ENCODE assay signal across 8 cellular contexts in genomic region chr4:5708171-5708828, GRCh38. TPM values are rescaled to one million over a fixed set of nuclear protein-coding genes. Genes with fewer than 3 reads are reported as not detected.
A peak's percentile ranks its signal among the peaks of the same experiment; 100 is the strongest.
DNase-seq lines count a peak whose midpoint lies in the region; ATAC-seq, FAIRE-seq and TF ChIP-seq lines count a peak whose summit lies in the region.

EVC2 (minus strand) TSS chr4:5708559; CDS start chr4:5708513, 46 bp downstream.

- intact Hi-C loops in HepG2 (cut with micrococcal nuclease; ENCODE audit: unreplicated experiment) = no loop called here

- peak within 1 kb of the TSS in 1 of 3 experiments; percentile 36; a peak in 1 of 6 replicates for H3K4me3 ChIP-seq in HepG2 (replicated peaks in 1 of 3; ENCODE audit: insufficient read depth in 1 of 3, low read depth in 2 of 3, low read length in 3 of 3)

- peak within 1 kb of the TSS; percentile 87 for H3K27ac ChIP-seq in RWPE1
- H3K27ac ChIP-seq in HepG2 (ENCODE audit: extremely low read length, insufficient read depth, low read length) = no peak within 1 kb of the TSS

- TF ChIP-seq POLR2A in HepG2 (IDR thresholded peaks at IDR 0.05; ENCODE audit: insufficient read depth in 1 of 2, low read depth in 2 of 2, low read length in 2 of 2) = no peak

- ATAC-seq in HepG2 (no peak), HG02623 (IDR thresholded peaks at IDR 0.05; ENCODE audit: unreplicated experiment) (no peak)
- peak; percentile 44 to 47 for ATAC-seq in stimulated activated naive B cell treated with anti-CD40 and anti-IgM and Interleukin-4, amounts not matched to agents 10 μg/mL and 1 μg/mL and 100 μg/mL, for 72 hours (replicated peaks)

- TF ChIP-seq EP300 in HepG2 (IDR thresholded peaks at IDR 0.05; ENCODE audit: low read depth in 2 of 2, low read length in 2 of 2) (no peak), HepG2 (CRISPR knock-in tag; IDR thresholded peaks at IDR 0.05; ENCODE audit: borderline replicate concordance) (no peak)

- no peak within 1 kb of the TSS for H2AFZ ChIP-seq in HepG2 (ENCODE audit: low read length)

- no peaks in the 10 kb centered on the region for H4K20me1 ChIP-seq in HepG2 (ENCODE audit: insufficient read depth, low read length)

- H3K9me3 ChIP-seq in HepG2 (ENCODE audit: low read length) = no peaks in the 10 kb centered on the region

- in situ Hi-C loops in HepG2 (cut with HindIII; ENCODE audit: extremely low pct_ligation_motif_present, low pct_unique_long_range_greater_than_20kb) = no loop called here

- TF ChIP-seq CTCF in RWPE1 (conservative IDR thresholded peaks at IDR 0.05; ENCODE audit: low read depth) (no peak), HepG2 (CRISPR knock-in tag; IDR thresholded peaks at IDR 0.05) (no peak)

- H3K27me3 Mint-ChIP-seq in stimulated activated naive B cell treated with anti-CD40 and anti-IgM and Interleukin-4, amounts not matched to agents 10 μg/mL and 1 μg/mL and 100 μg/mL, for 72 hours = peaks cover 54 to 71% of the 10 kb centered on the region in 2 donors

- 90% methylated on average over 39 of the region's 62 CpGs for WGBS in HepG2 (ENCODE audit: low lambda C conversion rate)

- H3K9me3 Mint-ChIP-seq in stimulated activated naive B cell treated with anti-CD40 and anti-IgM and Interleukin-4, amounts not matched to agents 10 μg/mL and 1 μg/mL and 100 μg/mL, for 72 hours = peaks cover 7 to 16% of the 10 kb centered on the region in 2 donors

- peak; percentile 94 for DNase-seq in GM03348 (ENCODE audit: low spot score)
- DNase-seq in RWPE1 (ENCODE audit: low spot score) = peak; percentile 12
- peak; percentile 77 for DNase-seq in ecto neural progenitor cell (ENCODE audit: low spot score)
- no peak for DNase-seq in HepG2 (ENCODE audit: low spot score)
- no peak for DNase-seq in stimulated activated naive B cell treated with anti-CD40 and anti-IgM and Interleukin-4, amounts not matched to agents 10 μg/mL and 1 μg/mL and 100 μg/mL, for 72 hours
- no peak for DNase-seq in cerebellar nuclear complex (lab: John Stamatoyannopoulos, UW)
- no peak for DNase-seq in HTR-8/SVneo (ENCODE audit: insufficient read length, low spot score)

- CTCF ChIA-PET in RWPE1 (lab: Yijun Ruan, JAX) = interaction anchor here (0.6 kb wide), 1 partner anchor 532 kb away, joined by 3 read pairs; no protein-coding TSS in a partner anchor
- CTCF ChIA-PET in HepG2 (lab: Yijun Ruan, JAX; ENCODE audit: low intra/inter-chr PET ratio, low total read pairs) = no interaction called here

- peak within 1 kb of the TSS; percentile 35 to 37 for H3K4me3 Mint-ChIP-seq in stimulated activated naive B cell treated with anti-CD40 and anti-IgM and Interleukin-4, amounts not matched to agents 10 μg/mL and 1 μg/mL and 100 μg/mL, for 72 hours

- no peak for FAIRE-seq in HepG2 (lab: Jason Lieb, UNC)
- no peak for FAIRE-seq in HTR-8/SVneo (lab: Jason Lieb, UNC)

- POLR2A ChIA-PET in RWPE1 (lab: Yijun Ruan, JAX; ENCODE audit: low non-redundant PET) = no interaction called here
- POLR2A ChIA-PET in HepG2 (lab: Yijun Ruan, JAX) = no interaction called here

- H3K36me3 Mint-ChIP-seq in stimulated activated naive B cell treated with anti-CD40 and anti-IgM and Interleukin-4, amounts not matched to agents 10 μg/mL and 1 μg/mL and 100 μg/mL, for 72 hours = no peaks in the 10 kb centered on the region

- no TSS peak for BruUV-seq in HepG2 (replicated peaks; lab: Mats Ljungman, UMichigan)

- H3K79me2 ChIP-seq in HepG2 (ENCODE audit: insufficient read depth, low read length) = peaks cover 4% of the 10 kb centered on the region

- TF ChIP-seq RAD21 in HepG2 (CRISPR knock-in tag; IDR thresholded peaks at IDR 0.05) = no peak

- peaks cover 12 to 21% of the 10 kb centered on the region in 2 donors for H3K4me1 Mint-ChIP-seq in stimulated activated naive B cell treated with anti-CD40 and anti-IgM and Interleukin-4, amounts not matched to agents 10 μg/mL and 1 μg/mL and 100 μg/mL, for 72 hours

- H3K36me3 ChIP-seq in HepG2 (replicated peaks in 1 of 2; ENCODE audit: control insufficient read depth in 1 of 2, insufficient read depth in 2 of 2, low read length in 2 of 2) = no peaks in the 10 kb centered on the region

- H3K4me1 ChIP-seq in HepG2 (ENCODE audit: insufficient read depth, low read length) = peaks cover 35% of the 10 kb centered on the region

- peak within 1 kb of the TSS; percentile 28; the same call in 1 of the 2 replicates for H3K4me2 ChIP-seq in HepG2 (ENCODE audit: low read depth, low read length)

- H3K27ac Mint-ChIP-seq in stimulated activated naive B cell treated with anti-CD40 and anti-IgM and Interleukin-4, amounts not matched to agents 10 μg/mL and 1 μg/mL and 100 μg/mL, for 72 hours = no peak within 1 kb of the TSS

- no peak within 1 kb of the TSS for H3K9ac ChIP-seq in HepG2 (ENCODE audit: insufficient read depth, low read depth, low read length)

- no peaks in the 10 kb centered on the region for H3K27me3 ChIP-seq in HepG2 (ENCODE audit: control insufficient read depth in 1 of 2, insufficient read depth in 2 of 2, low read length in 2 of 2)

TF ChIP-seq in HepG2, 621 proteins besides CTCF, POLR2A, EP300 and RAD21:
- no peak for TF ChIP-seq ZNF331 (CRISPR knock-in tag; IDR thresholded peaks at IDR 0.05)
- TF ChIP-seq ZNF503 (CRISPR knock-in tag; IDR thresholded peaks at IDR 0.05) = no peak
- TF ChIP-seq JUNB (CRISPR knock-in tag; IDR thresholded peaks at IDR 0.05; ENCODE audit: borderline replicate concordance) = no peak
TF ChIP-seq in HepG2: peak in this region for 0.

RNA-seq across cellular contexts. Expression of gene EVC2, which starts in this region (rescaled TPM):
- total RNA-seq in HepG2 (2016; rRNA removed; fragmentation: Illumina TruSeq; extraction: Trizol) = not detected in 2 replicates
- total RNA-seq in HepG2 (2016; cell fraction: cytosol; rRNA removed; fragmentation: Illumina TruSeq; extraction: Trizol; ENCODE audit: low read depth) = not detected in 2 replicates
- not detected in 2 replicates for total RNA-seq in HepG2 (2016; cell fraction: insoluble cytoplasmic fraction; rRNA removed; fragmentation: Illumina TruSeq; extraction: Trizol)
- not detected in 2 replicates for total RNA-seq in HepG2 (2016; cell fraction: membrane; rRNA removed; fragmentation: Illumina TruSeq; extraction: Trizol)
- not detected in 2 replicates for total RNA-seq in HepG2 (2016; cell fraction: nucleus; rRNA removed; fragmentation: Illumina TruSeq; extraction: Trizol)
- not detected in 2 replicates for polyA plus RNA-seq in HepG2 (2011; rRNA removed)
- not detected in 2 replicates for polyA plus RNA-seq in HepG2 (2011; cell fraction: cytosol; rRNA removed)
- polyA plus RNA-seq in HepG2 (2011; cell fraction: nucleus; rRNA removed) = not detected in 2 replicates
- polyA plus RNA-seq in HepG2 (2012) = not detected in 2 replicates
- polyA plus RNA-seq in HepG2 (2016; cell fraction: cytosol; fragmentation: Illumina TruSeq; extraction: Trizol; ENCODE audit: low read depth) = not detected in 2 replicates
- polyA plus RNA-seq in HepG2 (2016; cell fraction: insoluble cytoplasmic fraction; fragmentation: Illumina TruSeq; extraction: Trizol; ENCODE audit: low read depth) = not detected in 2 replicates
- polyA plus RNA-seq in HepG2 (2016; cell fraction: membrane; fragmentation: Illumina TruSeq; extraction: Trizol; ENCODE audit: low read depth) = not detected in 2 replicates
- not detected in 2 replicates for polyA plus RNA-seq in HepG2 (2016; cell fraction: nucleus; fragmentation: Illumina TruSeq; extraction: Trizol; ENCODE audit: insufficient read depth, low read depth)
- not detected in 2 replicates for polyA minus RNA-seq in HepG2 (2011; rRNA and poly(A)+ RNA removed; ENCODE audit: low replicate concordance)
- polyA minus RNA-seq in HepG2 (2011; cell fraction: cytosol; rRNA and poly(A)+ RNA removed) = not detected in 2 replicates
- polyA minus RNA-seq in HepG2 (2011; cell fraction: nucleus; rRNA and poly(A)+ RNA removed) = not detected in 2 replicates

Comparison
In these comparisons a context has a peak if more than half of its experiments do, and no peak if none do; other contexts are left out.
1. DNase-seq: peak in GM03348 (single experiment), RWPE1 (single experiment) and ecto neural progenitor cell (single experiment); none in HepG2 (single experiment), stimulated activated naive B cell treated with anti-CD40 and anti-IgM and Interleukin-4, amounts not matched to agents 10 μg/mL and 1 μg/mL and 100 μg/mL, for 72 hours (single experiment), cerebellar nuclear complex (0 of 2) and HTR-8/SVneo (single experiment).
2. ATAC-seq: peak in stimulated activated naive B cell treated with anti-CD40 and anti-IgM and Interleukin-4, amounts not matched to agents 10 μg/mL and 1 μg/mL and 100 μg/mL, for 72 hours (2 of 2); none in HepG2 (single experiment) and HG02623 (single experiment).